2 cellular contexts compared by ENCODE assay signal in genomic region chr6:157469378-157469777, GRCh38.
TF ChIP-seq lines count a peak whose summit lies in the region.

No MANE protein-coding gene starts in this region.

TF ChIP-seq in HCT116, 20 proteins besides CTCF, POLR2A, EP300 and RAD21 (continued from another document):
- TF ChIP-seq CEBPB (IDR thresholded peaks at IDR 0.05; ENCODE audit: low read depth) (peak; percentile 53; the same call in 1 of the 2 replicates), MAX (IDR thresholded peaks at IDR 0.05) (no peak), ZNF274 (IDR thresholded peaks at IDR 0.05; ENCODE audit: low read depth, low read length) (no peak)

TF ChIP-seq in H1, 55 proteins besides CTCF, POLR2A, EP300 and RAD21 (continued from another document):
- TF ChIP-seq E2F6 (IDR thresholded peaks at IDR 0.05) = no peak
